ENCODE assay signal across 1 cellular context in the genomic region with DNA sequence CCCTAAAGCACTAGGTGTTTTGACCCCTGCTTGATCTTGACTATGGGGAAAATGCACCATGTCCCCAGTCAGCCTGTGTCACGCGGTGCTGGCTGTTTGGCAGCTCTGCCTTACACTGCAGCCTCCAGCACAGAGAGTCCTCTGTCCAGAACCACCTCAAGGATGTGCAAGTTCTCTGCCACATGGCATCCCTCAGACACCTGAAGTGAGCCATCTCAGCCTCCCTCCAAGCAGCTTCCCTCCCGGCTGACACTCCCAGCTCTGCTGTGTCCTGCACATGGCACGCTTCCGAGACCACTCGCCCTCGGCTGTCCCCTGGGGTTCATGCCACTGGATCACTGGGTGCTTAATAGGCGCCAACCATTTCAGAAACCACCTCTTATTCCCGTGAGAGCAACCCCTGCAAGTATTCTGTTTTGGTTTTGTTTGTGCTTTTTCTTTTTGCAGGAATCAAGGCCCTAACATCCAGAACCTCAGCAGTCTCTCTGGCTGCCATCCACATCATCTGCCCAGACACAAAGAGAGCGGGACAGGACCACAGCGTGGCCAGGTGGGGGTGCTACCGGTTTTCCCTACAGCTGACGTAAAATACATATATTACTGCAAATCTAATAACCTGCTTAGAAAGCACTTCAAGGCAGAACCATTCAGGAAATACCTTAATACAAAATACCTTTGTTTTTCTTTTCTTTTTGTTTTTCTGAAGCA.
TF ChIP-seq lines count a peak whose summit lies in the region.

No MANE protein-coding gene starts in this region.

TF ChIP-seq in A549, 52 proteins besides CTCF, POLR2A, EP300 and RAD21 (continued from another document):
- TF ChIP-seq, protein P1, sequence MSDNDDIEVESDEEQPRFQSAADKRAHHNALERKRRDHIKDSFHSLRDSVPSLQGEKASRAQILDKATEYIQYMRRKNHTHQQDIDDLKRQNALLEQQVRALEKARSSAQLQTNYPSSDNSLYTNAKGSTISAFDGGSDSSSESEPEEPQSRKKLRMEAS (IDR thresholded peaks at IDR 0.05) = no peak
- no peak for TF ChIP-seq ZSCAN20 (CRISPR knock-in tag; IDR thresholded peaks at IDR 0.05)
- TF ChIP-seq SREBF2 (IDR thresholded peaks at IDR 0.05) = no peak
- no peak for TF ChIP-seq HDAC2 (IDR thresholded peaks at IDR 0.05)
